Comparison of ENCODE assay signal across 1 cellular context in the genomic region with DNA sequence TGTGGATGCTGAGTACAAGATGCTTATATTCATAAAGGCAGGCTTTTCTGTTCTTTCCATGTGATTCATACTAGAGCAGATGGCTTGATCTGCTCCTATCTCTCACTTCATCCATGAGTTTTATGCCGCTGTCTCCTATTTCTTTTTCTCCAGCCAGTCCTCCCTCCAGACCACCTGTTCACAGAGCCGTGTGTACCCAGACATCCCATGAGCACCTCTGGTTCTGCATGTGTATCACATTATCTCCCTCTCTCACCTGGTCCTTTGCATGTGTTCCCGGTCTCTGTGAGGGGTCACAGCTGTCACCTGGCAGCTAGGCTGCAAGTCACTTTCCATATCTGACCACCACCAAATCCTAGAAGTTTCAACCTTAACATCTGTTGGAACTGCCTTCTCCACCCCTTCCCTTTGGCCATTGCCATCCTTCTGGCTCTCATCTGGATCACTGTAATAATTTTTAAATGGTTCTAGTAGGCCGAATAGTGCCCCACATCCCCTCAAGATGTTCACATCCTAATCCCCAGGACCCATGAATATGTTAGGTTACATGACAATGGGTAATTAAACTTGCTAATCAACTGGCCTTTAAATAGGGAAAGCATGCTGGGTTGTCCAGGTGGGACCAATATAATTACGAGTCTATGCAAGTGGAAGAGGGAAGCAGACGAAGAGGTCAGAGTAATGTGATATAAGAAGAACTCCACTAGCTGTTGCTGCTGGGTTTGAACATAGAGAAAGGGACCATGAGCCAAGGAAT.
TF ChIP-seq lines count a peak whose summit lies in the region.

No MANE protein-coding gene starts in this region.

TF ChIP-seq in WTC11, 78 proteins besides CTCF, POLR2A, EP300 and RAD21 (continued from another document):
- TF ChIP-seq, protein P1, sequence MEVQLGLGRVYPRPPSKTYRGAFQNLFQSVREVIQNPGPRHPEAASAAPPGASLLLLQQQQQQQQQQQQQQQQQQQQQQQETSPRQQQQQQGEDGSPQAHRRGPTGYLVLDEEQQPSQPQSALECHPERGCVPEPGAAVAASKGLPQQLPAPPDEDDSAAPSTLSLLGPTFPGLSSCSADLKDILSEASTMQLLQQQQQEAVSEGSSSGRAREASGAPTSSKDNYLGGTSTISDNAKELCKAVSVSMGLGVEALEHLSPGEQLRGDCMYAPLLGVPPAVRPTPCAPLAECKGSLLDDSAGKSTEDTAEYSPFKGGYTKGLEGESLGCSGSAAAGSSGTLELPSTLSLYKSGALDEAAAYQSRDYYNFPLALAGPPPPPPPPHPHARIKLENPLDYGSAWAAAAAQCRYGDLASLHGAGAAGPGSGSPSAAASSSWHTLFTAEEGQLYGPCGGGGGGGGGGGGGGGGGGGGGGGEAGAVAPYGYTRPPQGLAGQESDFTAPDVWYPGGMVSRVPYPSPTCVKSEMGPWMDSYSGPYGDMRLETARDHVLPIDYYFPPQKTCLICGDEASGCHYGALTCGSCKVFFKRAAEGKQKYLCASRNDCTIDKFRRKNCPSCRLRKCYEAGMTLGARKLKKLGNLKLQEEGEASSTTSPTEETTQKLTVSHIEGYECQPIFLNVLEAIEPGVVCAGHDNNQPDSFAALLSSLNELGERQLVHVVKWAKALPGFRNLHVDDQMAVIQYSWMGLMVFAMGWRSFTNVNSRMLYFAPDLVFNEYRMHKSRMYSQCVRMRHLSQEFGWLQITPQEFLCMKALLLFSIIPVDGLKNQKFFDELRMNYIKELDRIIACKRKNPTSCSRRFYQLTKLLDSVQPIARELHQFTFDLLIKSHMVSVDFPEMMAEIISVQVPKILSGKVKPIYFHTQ (CRISPR knock-in tag; IDR thresholded peaks at IDR 0.05), result 0 out of 2 replicates have a peak, but pooled peaks have one; percentile 52
- peak; percentile 79; the same call in 1 of the 2 replicates for TF ChIP-seq ETV6 (CRISPR knock-in tag; IDR thresholded peaks at IDR 0.05)
- TF ChIP-seq, protein P2, sequence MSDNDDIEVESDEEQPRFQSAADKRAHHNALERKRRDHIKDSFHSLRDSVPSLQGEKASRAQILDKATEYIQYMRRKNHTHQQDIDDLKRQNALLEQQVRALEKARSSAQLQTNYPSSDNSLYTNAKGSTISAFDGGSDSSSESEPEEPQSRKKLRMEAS (CRISPR knock-in tag; IDR thresholded peaks at IDR 0.05), result no peak
